Comparison of ENCODE assay signal across 11 cellular contexts in genomic region chr2:24886640-24887324, GRCh38. TPM values are rescaled to one million over a fixed set of nuclear protein-coding genes. Genes with fewer than 3 reads are reported as not detected.
DNase-seq lines count a peak whose midpoint lies in the region; ATAC-seq and TF ChIP-seq lines count a peak whose summit lies in the region.
"Had no signal": no experiment of that assay in that cellular context is flagged by ENCODE, and none has a peak within 500 bp of the region (broad histone marks: within the 10 kb centered on the region; RNA-seq: fewer than 3 reads in every experiment).

No MANE protein-coding gene starts in this region.

- H3K9me3 Mint-ChIP-seq in stimulated activated memory B cell treated with anti-CD40 and anti-IgM and Interleukin-4, amounts not matched to agents 10 μg/mL and 1 μg/mL and 100 μg/mL, for 72 hours, result peaks cover 8% of the 10 kb centered on the region

- ATAC-seq in GM19463 (IDR thresholded peaks at IDR 0.05; ENCODE audit: unreplicated experiment) (peak; percentile 57), gastroesophageal sphincter (no peak), HG03175 (IDR thresholded peaks at IDR 0.05; ENCODE audit: unreplicated experiment) (no peak)
- ATAC-seq in stimulated activated memory B cell treated with anti-CD40 and anti-IgM and Interleukin-4, amounts not matched to agents 10 μg/mL and 1 μg/mL and 100 μg/mL, for 72 hours, result peak; percentile 88

- peak overlapping the region in 3 of 4 donors; percentile 27 to 33 (median 27) for H3K27ac ChIP-seq in gastroesophageal sphincter
- H3K27ac ChIP-seq in RWPE1, result no peak overlapping the region

- TF ChIP-seq EP300 in gastroesophageal sphincter (IDR thresholded peaks at IDR 0.05), result no peak

- POLR2A ChIA-PET in RWPE1 (lab: Yijun Ruan, JAX; ENCODE audit: low non-redundant PET), result no interaction called here

- WGBS in gastroesophageal sphincter (ENCODE audit: low coverage in 1 of 2), 2 donors, result 63 to 65% methylated on average over 6 to 10 of the region's 19 CpGs

- no peak for TF ChIP-seq CTCF in gastroesophageal sphincter (IDR thresholded peaks at IDR 0.05)
- TF ChIP-seq CTCF in RWPE1 (conservative IDR thresholded peaks at IDR 0.05; ENCODE audit: low read depth), result no peak

- H3K4me3 ChIP-seq in gastroesophageal sphincter, result no peak overlapping the region
- H3K4me3 ChIP-seq: HAP-1 had no signal

- TF ChIP-seq POLR2A in gastroesophageal sphincter (IDR thresholded peaks at IDR 0.05), result no peak

- no peaks in the 10 kb centered on the region for H3K36me3 ChIP-seq in gastroesophageal sphincter

- H3K27me3 ChIP-seq in gastroesophageal sphincter, result no peaks in the 10 kb centered on the region

- H3K4me1 ChIP-seq in gastroesophageal sphincter, result peaks cover 0 to 14% (median 0%) of the 10 kb centered on the region in 3 donors
- H3K4me1 ChIP-seq: HAP-1 had no signal

- H3K4me3 Mint-ChIP-seq in stimulated activated memory B cell treated with anti-CD40 and anti-IgM and Interleukin-4, amounts not matched to agents 10 μg/mL and 1 μg/mL and 100 μg/mL, for 72 hours, result peak overlapping the region; percentile 84
- H3K4me3 Mint-ChIP-seq: activated naive CD8-positive, alpha-beta T cell treated with anti-CD3 and anti-CD28 coated beads, Interleukin-2, amount 10 ng/mL, durations not matched to agents 7 days and 5 days had no signal

- peaks cover 62% of the 10 kb centered on the region for H3K4me1 Mint-ChIP-seq in stimulated activated memory B cell treated with anti-CD40 and anti-IgM and Interleukin-4, amounts not matched to agents 10 μg/mL and 1 μg/mL and 100 μg/mL, for 72 hours

- peaks cover 39% of the 10 kb centered on the region for H3K36me3 Mint-ChIP-seq in stimulated activated memory B cell treated with anti-CD40 and anti-IgM and Interleukin-4, amounts not matched to agents 10 μg/mL and 1 μg/mL and 100 μg/mL, for 72 hours

- peak; percentile 71 for DNase-seq in NOMO-1 treated with DMSO at 0.1 percent for 48 hours (lab: John Stamatoyannopoulos, UW; ENCODE audit: unreplicated experiment)
- no peak for DNase-seq in activated CD4-positive, alpha-beta T cell treated with anti-CD3 and anti-CD28 coated beads for 1 hour
- DNase-seq in putamen (ENCODE audit: low spot score), result no peak
- no peak for DNase-seq in RWPE1 (ENCODE audit: low spot score)
- DNase-seq: activated naive CD8-positive, alpha-beta T cell treated with anti-CD3 and anti-CD28 coated beads, Interleukin-2, amount 10 ng/mL, durations not matched to agents 7 days and 5 days; NCI-H446 treated with DMSO at 0.1 percent for 48 hours had no signal

- peaks cover 0 to 4% (median 0%) of the 10 kb centered on the region in 3 donors for H3K9me3 ChIP-seq in gastroesophageal sphincter
- H3K9me3 ChIP-seq: HAP-1 had no signal

- CTCF ChIA-PET in RWPE1 (lab: Yijun Ruan, JAX), result interaction anchor here (0.6 kb wide), 1 partner anchor 59 kb away, joined by 3 read pairs; no protein-coding TSS in a partner anchor

- no peaks in the 10 kb centered on the region for H3K27me3 Mint-ChIP-seq in stimulated activated memory B cell treated with anti-CD40 and anti-IgM and Interleukin-4, amounts not matched to agents 10 μg/mL and 1 μg/mL and 100 μg/mL, for 72 hours
- H3K27me3 Mint-ChIP-seq: activated naive CD8-positive, alpha-beta T cell treated with anti-CD3 and anti-CD28 coated beads, Interleukin-2, amount 10 ng/mL, durations not matched to agents 7 days and 5 days had no signal

- peak overlapping the region; percentile 92 for H3K27ac Mint-ChIP-seq in stimulated activated memory B cell treated with anti-CD40 and anti-IgM and Interleukin-4, amounts not matched to agents 10 μg/mL and 1 μg/mL and 100 μg/mL, for 72 hours
- H3K27ac Mint-ChIP-seq: activated naive CD8-positive, alpha-beta T cell treated with anti-CD3 and anti-CD28 coated beads, Interleukin-2, amount 10 ng/mL, durations not matched to agents 7 days and 5 days had no signal

RNA-seq across cellular contexts. Expression of gene ADCY3, which starts 33.3 kb away (rescaled TPM):
- 10 to 100 TPM; 32.5 to 54.5 (median 39.9) TPM for total RNA-seq in gastroesophageal sphincter

Comparison
In these comparisons a context has a peak if more than half of its experiments do, and no peak if none do; other contexts are left out.
1. ATAC-seq: peak in GM19463 (single experiment) and stimulated activated memory B cell treated with anti-CD40 and anti-IgM and Interleukin-4, amounts not matched to agents 10 μg/mL and 1 μg/mL and 100 μg/mL, for 72 hours (single experiment); none in gastroesophageal sphincter (single experiment) and HG03175 (single experiment).